ENCODE assay signal across 8 cellular contexts in the genomic region with DNA sequence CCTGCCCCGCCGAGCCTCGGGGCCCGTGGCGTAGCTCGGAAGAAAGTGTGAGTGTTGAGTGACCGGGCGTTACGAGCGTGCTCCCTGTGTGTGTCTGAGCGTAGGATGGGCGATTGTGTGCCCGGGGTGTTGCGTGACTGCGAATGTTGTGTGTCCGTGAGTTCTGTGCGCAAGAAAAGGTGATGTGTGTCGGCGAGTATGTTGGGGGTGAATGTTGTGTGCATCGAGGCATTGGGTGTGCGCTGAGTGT. TPM values are rescaled to one million over a fixed set of nuclear protein-coding genes. Genes with fewer than 3 reads are reported as not detected.
DNase-seq lines count a peak whose midpoint lies in the region; ATAC-seq, FAIRE-seq and TF ChIP-seq lines count a peak whose summit lies in the region.

No MANE protein-coding gene starts in this region.

- in situ Hi-C loops in GM13977 (cut with MboI; ENCODE audit: low pct_unique_long_range_greater_than_20kb, low sequenced_read_pairs, unreplicated experiment): no loop called here

- no peaks in the 10 kb centered on the region for H3K9me3 Mint-ChIP-seq in chondrocyte (ENCODE audit: low read depth)
- H3K9me3 Mint-ChIP-seq in naive B cell: peaks cover 0 to 2% (median 0%) of the 10 kb centered on the region in 7 donors

- no peak overlapping the region for H3K27ac ChIP-seq in AG04450 (ENCODE audit: low read depth, low read length)

- no peak for TF ChIP-seq CTCF in AG04450 (IDR thresholded peaks at IDR 0.05; ENCODE audit: low read depth, low read length)
- TF ChIP-seq CTCF in chondrocyte (IDR thresholded peaks at IDR 0.05): no peak
- no peak for TF ChIP-seq CTCF in GM13977 (IDR thresholded peaks at IDR 0.05; ENCODE audit: extremely low read depth, insufficient read depth, missing control alignments)

- ATAC-seq in naive B cell (ENCODE audit: low read depth in 2 of 2): no peak

- peaks cover 3% of the 10 kb centered on the region for H3K27me3 Mint-ChIP-seq in chondrocyte (ENCODE audit: low read depth)
- peaks cover 55 to 69% (median 66%) of the 10 kb centered on the region in 3 donors for H3K27me3 Mint-ChIP-seq in naive B cell

- POLR2A ChIA-PET in AG04450 (lab: Yijun Ruan, JAX): no interaction called here

- H3K9me3 ChIP-seq in AG04450 (ENCODE audit: control insufficient read depth, insufficient read depth, low read length): no peaks in the 10 kb centered on the region

- H3K27ac Mint-ChIP-seq in chondrocyte (ENCODE audit: unreplicated experiment) (peak overlapping the region; percentile 33), naive B cell (peak overlapping the region in 4 of 6 donors; percentile 43 to 78 (median 56))

- H3K4me3 ChIP-seq in AG04450 (ENCODE audit: low read depth, low read length): peak overlapping the region; percentile 78

- no peak for DNase-seq in AG04450 (ENCODE audit: low read depth, low spot score)
- DNase-seq in HTR-8/SVneo (ENCODE audit: insufficient read length, low spot score): no peak
- peak; percentile 68 for DNase-seq in chondrocyte (ENCODE audit: low spot score)
- DNase-seq in naive B cell: no peak
- no peak for DNase-seq in activated gamma-delta T cell treated with Interleukin-2 at 50 U/mL for 16 hours
- no peak for DNase-seq in GM13977 (ENCODE audit: low spot score)
- no peak for DNase-seq in NCI-H446 treated with DMSO at 0.1 percent for 48 hours (lab: John Stamatoyannopoulos, UW)
- DNase-seq in inferior parietal cortex (ENCODE audit: extremely low spot score): no peak

- H3K4me3 Mint-ChIP-seq in chondrocyte (ENCODE audit: unreplicated experiment) (peak overlapping the region; percentile 76), naive B cell (peak overlapping the region; percentile 85 to 97 (median 94))

- H3K4me1 Mint-ChIP-seq in chondrocyte (ENCODE audit: low read depth): peaks cover 24% of the 10 kb centered on the region
- H3K4me1 Mint-ChIP-seq in naive B cell: peaks cover 16 to 17% (median 17%) of the 10 kb centered on the region in 3 donors

- CTCF ChIA-PET in AG04450 (lab: Charles Lee): interaction anchor here (0.6 to 1.5 kb wide), 6 partner anchors 9 to 1471 kb away, joined by 3 to 6 read pairs (median 3); no protein-coding TSS in a partner anchor

- peak; percentile 91 for FAIRE-seq in HTR-8/SVneo (lab: Jason Lieb, UNC)

- no peaks in the 10 kb centered on the region for H3K36me3 Mint-ChIP-seq in chondrocyte (ENCODE audit: low read depth)
- H3K36me3 Mint-ChIP-seq in naive B cell: peaks cover 6 to 11% of the 10 kb centered on the region in 2 donors

- peaks cover 11% of the 10 kb centered on the region for H3K27me3 ChIP-seq in AG04450 (ENCODE audit: control insufficient read depth, insufficient read depth, low read length)

RNA-seq across cellular contexts. Expression of a gene that starts 0.3 kb away (rescaled TPM):
- polyA plus RNA-seq in AG04450 (2011; rRNA removed) (7.8 and 9.7 TPM in 2 replicates), naive B cell (ENCODE audit: low read depth in 6 of 6) (not detected)
- polyA minus RNA-seq in AG04450 (2011; rRNA and poly(A)+ RNA removed): 18.5 and 23.1 TPM in 2 replicates
- total RNA-seq in chondrocyte: 12.6 to 20.7 TPM (median 14.8 TPM) in 3 replicates

RNA-seq across cellular contexts. Expression of a gene that starts 5.9 kb away (rescaled TPM):
- 18.2 and 23.4 TPM in 2 replicates for polyA plus RNA-seq in AG04450 (2011; rRNA removed)
- polyA minus RNA-seq in AG04450 (2011; rRNA and poly(A)+ RNA removed): 27.4 and 35.4 TPM in 2 replicates
- total RNA-seq in chondrocyte: 15.2 to 24.5 TPM (median 15.6 TPM) in 3 replicates
- 10 to 100 TPM in 5 of 6 donors, 1 to 10 TPM in 1; 9.6 to 16.9 (median 13.6) TPM for polyA plus RNA-seq in naive B cell (ENCODE audit: low read depth in 6 of 6)

RNA-seq across cellular contexts. Expression of a gene that starts 55.0 kb away (rescaled TPM):
- polyA plus RNA-seq in AG04450 (2011; rRNA removed): 39.7 and 45.6 TPM in 2 replicates
- 31.5 and 36.5 TPM in 2 replicates for polyA minus RNA-seq in AG04450 (2011; rRNA and poly(A)+ RNA removed)
- total RNA-seq in chondrocyte: 49.1 to 65.2 TPM (median 50.1 TPM) in 3 replicates
- polyA plus RNA-seq in naive B cell (ENCODE audit: low read depth in 6 of 6): 10 to 100 TPM; 34.7 to 90.6 (median 68.5) TPM
